Comparison of ENCODE assay signal across 25 cellular contexts in genomic region chr5:109917154-109917546, GRCh38.
A peak's percentile ranks its signal among the peaks of the same experiment; 100 is the strongest.
DNase-seq lines count a peak whose midpoint lies in the region; FAIRE-seq and TF ChIP-seq lines count a peak whose summit lies in the region.
"Had no signal": no experiment of that assay in that cellular context is flagged by ENCODE, and none has a peak within 500 bp of the region (broad histone marks: within the 10 kb centered on the region; RNA-seq: fewer than 3 reads in every experiment).

No MANE protein-coding gene starts in this region.

- H3K36me3 Mint-ChIP-seq in T-helper 2 cell treated with Interferon-gamma antibody and Interleukin-4, amounts not matched to agents 5 μg/mL and 100 μg/mL, for 36 hours (ENCODE audit: low read depth) = no peaks in the 10 kb centered on the region
- H3K36me3 Mint-ChIP-seq: CD14-positive monocyte had no signal

- no peak overlapping the region for H3K4me3 Mint-ChIP-seq in T-helper 2 cell treated with Interferon-gamma antibody and Interleukin-4, amounts not matched to agents 5 μg/mL and 100 μg/mL, for 36 hours
- H3K4me3 Mint-ChIP-seq: CD14-positive monocyte; H9; T-helper 1 cell treated with Interleukin-12 subunit alpha and Interleukin-12 subunit beta and Interleukin-4 antibody, amounts not matched to agents 30 μg/mL and 1 μg/mL, for 36 hours had no signal

- no peaks in the 10 kb centered on the region for H3K9me3 Mint-ChIP-seq in T-helper 2 cell treated with Interferon-gamma antibody and Interleukin-4, amounts not matched to agents 5 μg/mL and 100 μg/mL, for 36 hours
- H3K9me3 Mint-ChIP-seq: H9 had no signal

- DNase-seq in D721Med (ENCODE audit: insufficient read length, low spot score) (no peak), NCI-H524 treated with DMSO at 0.1 percent for 48 hours (lab: John Stamatoyannopoulos, UW) (peak; percentile 92), SJCRH30 (peak; percentile 36 to 89), hepatocyte (ENCODE audit: low spot score) (peak; percentile 17), COLO829 (ENCODE audit: low spot score) (no peak), tibial nerve (ENCODE audit: low spot score in 2 of 2) (no peak)
- no peak for DNase-seq in T-helper 2 cell treated with Interferon-gamma antibody and Interleukin-4, amounts not matched to agents 5 μg/mL and 100 μg/mL, for 36 hours (ENCODE audit: low spot score)
- DNase-seq: 8988T; ACHN; BE2C; DMS53; GM23248; H9; NCI-H1105 treated with DMSO at 0.1 percent for 48 hours; NCI-H146; NCI-H2029; NCI-H510A; NCI-H748 treated with DMSO at 0.1 percent for 48 hours; NK-92 treated with Interleukin-12 subunit alpha and Interleukin-12 subunit beta, amount 100 ng/mL, for 24 hours; SHP77 treated with DMSO at 0.1 percent for 48 hours; SK-N-SH; SW 1271 had no signal

- H3K4me3 ChIP-seq in SJCRH30 (no peak overlapping the region), hepatocyte (no peak overlapping the region), tibial nerve (no peak overlapping the region)
- H3K4me3 ChIP-seq: GM23248 had no signal

- no peak for TF ChIP-seq POLR2A in tibial nerve (IDR thresholded peaks at IDR 0.05)

- no peaks in the 10 kb centered on the region for H3K9me3 ChIP-seq in SJCRH30 (replicated peaks)
- H3K9me3 ChIP-seq in hepatocyte (ENCODE audit: low read depth) = no peaks in the 10 kb centered on the region
- peaks cover 0 to 10% (median 0%) of the 10 kb centered on the region in 4 donors for H3K9me3 ChIP-seq in tibial nerve
- H3K9me3 ChIP-seq: BE2C, SK-N-SH had no signal

- peak; percentile 81 for FAIRE-seq in D721Med (lab: Jason Lieb, UNC)
- FAIRE-seq: HepG2 had no signal

- H3K27ac ChIP-seq in SJCRH30 (peak overlapping the region; percentile 31), hepatocyte (no peak overlapping the region), tibial nerve (no peak overlapping the region)
- H3K27ac ChIP-seq: GM23248 had no signal

- H3K4me1 ChIP-seq in SJCRH30 (peaks cover 44% of the 10 kb centered on the region), hepatocyte (ENCODE audit: insufficient read depth) (peaks cover 5% of the 10 kb centered on the region), tibial nerve (peaks cover 0 to 3% (median 0%) of the 10 kb centered on the region in 4 donors)
- H3K4me1 ChIP-seq: BE2C had no signal

- H3K4me1 Mint-ChIP-seq in T-helper 2 cell treated with Interferon-gamma antibody and Interleukin-4, amounts not matched to agents 5 μg/mL and 100 μg/mL, for 36 hours (ENCODE audit: low read depth) = peaks cover 5% of the 10 kb centered on the region
- H3K4me1 Mint-ChIP-seq: CD14-positive monocyte had no signal

- H3K79me2 ChIP-seq in hepatocyte = no peaks in the 10 kb centered on the region

- no peaks in the 10 kb centered on the region for H3K27me3 Mint-ChIP-seq in T-helper 2 cell treated with Interferon-gamma antibody and Interleukin-4, amounts not matched to agents 5 μg/mL and 100 μg/mL, for 36 hours (ENCODE audit: low read depth)

- WGBS in hepatocyte (ENCODE audit: low lambda C conversion rate, missing lambda C conversion rate) = 43% methylated on average over 4 of the region's 4 CpGs
- WGBS in tibial nerve, 2 donors = 75 to 77% methylated on average over 4 of the region's 4 CpGs

- TF ChIP-seq CTCF in D721Med (IDR thresholded peaks at IDR 0.05; ENCODE audit: insufficient read depth, missing control alignments) (no peak), hepatocyte (IDR thresholded peaks at IDR 0.05; ENCODE audit: poor library complexity) (no peak), tibial nerve (IDR thresholded peaks at IDR 0.05) (no peak)

- no peaks in the 10 kb centered on the region for H3K36me3 ChIP-seq in SJCRH30
- H3K36me3 ChIP-seq in hepatocyte (replicated peaks; ENCODE audit: insufficient read depth, low read depth) = no peaks in the 10 kb centered on the region
- no peaks in the 10 kb centered on the region for H3K36me3 ChIP-seq in tibial nerve
- H3K36me3 ChIP-seq: BE2C had no signal

- TF ChIP-seq EP300 in tibial nerve (IDR thresholded peaks at IDR 0.05) = no peak

- H4K20me1 ChIP-seq in hepatocyte (ENCODE audit: insufficient read depth, poor library complexity, severe bottlenecking) = no peaks in the 10 kb centered on the region

- no peak overlapping the region for H3K27ac Mint-ChIP-seq in T-helper 2 cell treated with Interferon-gamma antibody and Interleukin-4, amounts not matched to agents 5 μg/mL and 100 μg/mL, for 36 hours
- H3K27ac Mint-ChIP-seq: CD14-positive monocyte; T-helper 1 cell treated with Interleukin-12 subunit alpha and Interleukin-12 subunit beta and Interleukin-4 antibody, amounts not matched to agents 30 μg/mL and 1 μg/mL, for 36 hours had no signal

- no peaks in the 10 kb centered on the region for H3K9me2 ChIP-seq in hepatocyte (replicated peaks; ENCODE audit: insufficient read depth)
- H3K9me2 ChIP-seq: SK-N-SH had no signal

- H3K27me3 ChIP-seq in SJCRH30 (no peaks in the 10 kb centered on the region), hepatocyte (no peaks in the 10 kb centered on the region), tibial nerve (no peaks in the 10 kb centered on the region)
- H3K27me3 ChIP-seq: BE2C had no signal

- no peak overlapping the region for H2AFZ ChIP-seq in hepatocyte
- H2AFZ ChIP-seq: GM23248 had no signal

- no peak overlapping the region for H3K4me2 ChIP-seq in hepatocyte
- H3K4me2 ChIP-seq: SK-N-SH had no signal

Comparison
In these comparisons a context has a peak if more than half of its experiments do, and no peak if none do; other contexts are left out.
1. DNase-seq: peak in NCI-H524 treated with DMSO at 0.1 percent for 48 hours (single experiment), SJCRH30 (2 of 2) and hepatocyte (single experiment); none in D721Med (single experiment), T-helper 2 cell treated with Interferon-gamma antibody and Interleukin-4, amounts not matched to agents 5 μg/mL and 100 μg/mL, for 36 hours (single experiment), COLO829 (single experiment) and tibial nerve (0 of 2).